Comparison of ENCODE assay signal across 14 cellular contexts in the genomic region with DNA sequence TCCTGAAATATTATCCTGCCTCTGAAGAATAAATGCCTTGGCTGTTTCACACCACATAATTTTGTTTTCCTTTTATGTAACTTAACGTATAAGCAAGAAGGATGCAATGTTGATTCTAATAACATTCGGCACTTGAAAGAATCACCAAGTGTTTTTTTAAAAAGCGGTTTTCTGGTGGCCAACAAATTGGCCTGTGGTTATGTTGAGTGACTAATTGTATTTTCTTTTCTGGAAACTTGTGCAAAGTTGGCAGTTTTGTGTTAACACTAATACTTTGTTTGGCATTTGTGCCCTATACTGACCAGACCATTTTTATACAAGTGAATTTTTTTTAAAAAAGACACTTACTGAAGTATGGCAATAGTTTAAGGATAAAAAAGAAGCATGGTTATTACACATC.
DNase-seq lines count a peak whose midpoint lies in the region; ATAC-seq lines count a peak whose summit lies in the region.
"Had no signal": no experiment of that assay in that cellular context is flagged by ENCODE, and none has a peak within 500 bp of the region (broad histone marks: within the 10 kb centered on the region; RNA-seq: fewer than 3 reads in every experiment).

No MANE protein-coding gene starts in this region.

- H3K36me3 ChIP-seq in rectal smooth muscle tissue (ENCODE audit: control insufficient read depth, insufficient read depth, low read length), result no peaks in the 10 kb centered on the region

- H3K9ac ChIP-seq in rectal smooth muscle tissue (ENCODE audit: low read length), result no peak overlapping the region

- no peak overlapping the region for H3K4me3 ChIP-seq in rectal smooth muscle tissue (ENCODE audit: low read length)
- H3K4me3 ChIP-seq: lung had no signal

- peak overlapping the region; percentile 4 for H3K27ac ChIP-seq in rectal smooth muscle tissue (ENCODE audit: low read depth, low read length)

- peaks cover 14% of the 10 kb centered on the region for H3K4me1 ChIP-seq in rectal smooth muscle tissue (ENCODE audit: control insufficient read depth, insufficient read depth, low read length)

- DNase-seq in Daoy (ENCODE audit: low read depth) (peak; percentile 21), RPMI7951 (ENCODE audit: low read depth) (peak; percentile 73), fibroblast of gingiva (ENCODE audit: low read depth) (peak; percentile 26), activated T-cell treated with anti-CD3 and anti-CD28 coated beads for 4 hours (no peak), GM19240 (ENCODE audit: insufficient read length, low spot score) (no peak)
- DNase-seq in activated naive CD4-positive, alpha-beta T cell treated with Interleukin-2 at 50 U/mL for 16 hours, result no peak
- DNase-seq: activated CD4-positive, alpha-beta memory T cell treated with anti-CD3 and anti-CD28 coated beads, Interleukin-2, amount 10 ng/mL, durations not matched to agents 7 days and 5 days; activated effector memory CD4-positive, alpha-beta T cell treated with Interleukin-2 at 50 U/mL for 16 hours; nucleus accumbens; SHP77 treated with DMSO at 0.1 percent for 48 hours; stimulated activated CD4-positive, alpha-beta T cell treated with anti-CD3 and anti-CD28 coated beads, Interleukin-15, amount 100 ng/mL, for 24 hours had no signal

- H3K27me3 ChIP-seq in rectal smooth muscle tissue (ENCODE audit: control insufficient read depth, insufficient read depth, low read length), result no peaks in the 10 kb centered on the region

- ATAC-seq in HG03280 (IDR thresholded peaks at IDR 0.05; ENCODE audit: unreplicated experiment), result no peak

Comparison
In these comparisons a context has a peak if more than half of its experiments do, and no peak if none do; other contexts are left out.
1. DNase-seq: peak in Daoy (single experiment), RPMI7951 (single experiment) and fibroblast of gingiva (single experiment); none in activated naive CD4-positive, alpha-beta T cell treated with Interleukin-2 at 50 U/mL for 16 hours (single experiment), activated T-cell treated with anti-CD3 and anti-CD28 coated beads for 4 hours (single experiment) and GM19240 (single experiment).